Comparison of ENCODE assay signal across 16 cellular contexts in the genomic region with DNA sequence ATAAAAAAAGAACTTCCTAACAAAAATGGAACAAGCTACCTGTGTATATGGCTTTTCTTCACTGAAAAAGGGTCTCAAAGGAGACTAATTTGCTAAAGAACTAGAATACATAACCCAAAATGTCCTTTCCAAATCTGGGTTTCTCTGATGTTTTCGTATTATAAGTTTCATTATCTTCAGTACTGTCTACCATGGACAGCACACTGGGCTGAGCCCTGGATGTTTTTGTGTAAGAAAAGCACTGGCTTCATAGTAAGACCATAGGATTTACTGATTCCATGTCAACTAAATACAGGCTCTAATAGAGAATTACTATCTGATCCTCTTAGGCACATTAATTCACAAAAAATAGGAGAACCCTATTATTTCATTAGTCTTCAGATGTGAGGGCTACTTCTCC.
DNase-seq lines count a peak whose midpoint lies in the region; ATAC-seq, FAIRE-seq and TF ChIP-seq lines count a peak whose summit lies in the region.
"Had no signal": no experiment of that assay in that cellular context is flagged by ENCODE, and none has a peak within 500 bp of the region (broad histone marks: within the 10 kb centered on the region; RNA-seq: fewer than 3 reads in every experiment).

No MANE protein-coding gene starts in this region.

- RAD21 ChIA-PET in HCT116 (lab: Charles Lee; ENCODE audit: low non-redundant PET in 1 of 2, low total read pairs in 2 of 2, uncharacterized antibody in 2 of 2, unreplicated experiment in 2 of 2), result no interaction called here

- H3K36me3 ChIP-seq in HCT116 (ENCODE audit: control insufficient read depth in 1 of 2, insufficient read depth in 2 of 2, low read length in 2 of 2), result no peaks in the 10 kb centered on the region
- H3K36me3 ChIP-seq in sigmoid colon, result peaks cover 0 to 10% (median 0%) of the 10 kb centered on the region in 4 donors
- H3K36me3 ChIP-seq in esophagus muscularis mucosa, result peaks cover 0 to 26% (median 9%) of the 10 kb centered on the region in 4 donors

- no peaks in the 10 kb centered on the region for H3K9me3 Mint-ChIP-seq in progenitor cell of endocrine pancreas (ENCODE audit: low read depth)
- no peaks in the 10 kb centered on the region for H3K9me3 Mint-ChIP-seq in activated naive CD8-positive, alpha-beta T cell treated with anti-CD3 and anti-CD28 coated beads for 36 hours
- H3K9me3 Mint-ChIP-seq: CD4-positive, alpha-beta T cell had no signal

- H3K4me1 Mint-ChIP-seq in progenitor cell of endocrine pancreas (ENCODE audit: low read depth), result no peaks in the 10 kb centered on the region
- H3K4me1 Mint-ChIP-seq in activated naive CD8-positive, alpha-beta T cell treated with anti-CD3 and anti-CD28 coated beads for 36 hours, result no peaks in the 10 kb centered on the region
- H3K4me1 Mint-ChIP-seq: B cell had no signal

- TF ChIP-seq RAD21 in A549 (conservative IDR thresholded peaks at IDR 0.05 in 1 of 2, IDR thresholded peaks at IDR 0.05 in 1 of 2) (no peak), HCT116 (IDR thresholded peaks at IDR 0.05; ENCODE audit: low read depth) (no peak)

- TF ChIP-seq EP300 in A549 (IDR thresholded peaks at IDR 0.05) (no peak), sigmoid colon (IDR thresholded peaks at IDR 0.05) (no peak), esophagus muscularis mucosa (IDR thresholded peaks at IDR 0.05) (no peak)

- H3K4me2 ChIP-seq in A549 (no peak overlapping the region), HCT116 (ENCODE audit: low read length) (no peak overlapping the region)

- H3K27ac ChIP-seq in A549 (no peak overlapping the region), HCT116 (ENCODE audit: low read depth, low read length) (no peak overlapping the region), sigmoid colon (no peak overlapping the region), esophagus muscularis mucosa (replicated peaks in 1 of 4) (no peak overlapping the region)

- DNase-seq in A549 (ENCODE audit: low read depth in 1 of 2, low spot score in 1 of 2), result no peak
- DNase-seq in HCT116 (ENCODE audit: low read depth, low spot score), result no peak
- peak; percentile 26 for DNase-seq in amniotic epithelial cell (ENCODE audit: low read depth)
- peak; percentile 22 for DNase-seq in iris pigment epithelial cell (ENCODE audit: low read depth)
- no peak for DNase-seq in progenitor cell of endocrine pancreas (ENCODE audit: low spot score, unreplicated experiment)
- no peak for DNase-seq in activated naive CD8-positive, alpha-beta T cell treated with anti-CD3 and anti-CD28 coated beads for 36 hours
- DNase-seq in sigmoid colon, result no peak
- no peak for DNase-seq in esophagus muscularis mucosa (ENCODE audit: extremely low spot score)
- DNase-seq: C1 segment of cervical spinal cord; CD4-positive, alpha-beta T cell; DMS79 treated with DMSO at 0.1 percent for 48 hours; EL; H7 had no signal

- no peak overlapping the region for H3K9ac ChIP-seq in HCT116 (ENCODE audit: low read length)

- CTCF ChIA-PET in A549 (lab: Yijun Ruan, JAX) (interaction anchor here (0.6 to 1.4 kb wide), 2 partner anchors 12 to 24 kb away, joined by 3 to 4 read pairs; no protein-coding TSS in a partner anchor), HCT116 (lab: Charles Lee) (no interaction called here)

- FAIRE-seq in A549 (lab: Jason Lieb, UNC), result no peak
- FAIRE-seq: G401.6, GM12892 had no signal

- BruUV-seq in HCT116 (replicated peaks; lab: Mats Ljungman, UMichigan), result no TSS peak

- no peak overlapping the region for H3K27ac Mint-ChIP-seq in progenitor cell of endocrine pancreas
- no peak overlapping the region for H3K27ac Mint-ChIP-seq in activated naive CD8-positive, alpha-beta T cell treated with anti-CD3 and anti-CD28 coated beads for 36 hours
- H3K27ac Mint-ChIP-seq: B cell; CD4-positive, alpha-beta T cell had no signal

- H3K27me3 ChIP-seq in HCT116 (ENCODE audit: insufficient read depth, low read length) (no peaks in the 10 kb centered on the region), sigmoid colon (no peaks in the 10 kb centered on the region), esophagus muscularis mucosa (no peaks in the 10 kb centered on the region)

- H4K20me1 ChIP-seq in HCT116 (ENCODE audit: insufficient read depth), result no peaks in the 10 kb centered on the region

- intact Hi-C loops in HCT116 (cut with micrococcal nuclease) (no loop called here), sigmoid colon (cut with DNase I) (no loop called here), esophagus muscularis mucosa (cut with DNase I) (no loop called here)

- H3K4me3 Mint-ChIP-seq in progenitor cell of endocrine pancreas (ENCODE audit: low read depth), result no peak overlapping the region
- H3K4me3 Mint-ChIP-seq in activated naive CD8-positive, alpha-beta T cell treated with anti-CD3 and anti-CD28 coated beads for 36 hours, result no peak overlapping the region
- H3K4me3 Mint-ChIP-seq: B cell; CD4-positive, alpha-beta T cell had no signal

- H3K27me3 Mint-ChIP-seq in progenitor cell of endocrine pancreas, result no peaks in the 10 kb centered on the region
- H3K27me3 Mint-ChIP-seq in activated naive CD8-positive, alpha-beta T cell treated with anti-CD3 and anti-CD28 coated beads for 36 hours, result no peaks in the 10 kb centered on the region
- H3K27me3 Mint-ChIP-seq: B cell; CD4-positive, alpha-beta T cell had no signal

- ATAC-seq in A549 (no peak), HCT116 (no peak)

- H3K4me1 ChIP-seq in A549 (no peaks in the 10 kb centered on the region), HCT116 (ENCODE audit: control insufficient read depth in 1 of 2, insufficient read depth in 2 of 2, low read length in 2 of 2) (no peaks in the 10 kb centered on the region), sigmoid colon (no peaks in the 10 kb centered on the region), esophagus muscularis mucosa (no peaks in the 10 kb centered on the region)

- H3K79me2 ChIP-seq in HCT116 (ENCODE audit: insufficient read depth, low read length), result no peaks in the 10 kb centered on the region; the same call in none of the 2 replicates

- TF ChIP-seq POLR2A in A549 (IDR thresholded peaks at IDR 0.05; ENCODE audit: low read length), result no peak
- TF ChIP-seq POLR2A in HCT116 (IDR thresholded peaks at IDR 0.05; ENCODE audit: borderline replicate concordance, extremely low read depth, insufficient read depth, insufficient read length), result no peak
- no peak for TF ChIP-seq POLR2A in sigmoid colon (IDR thresholded peaks at IDR 0.05)
- TF ChIP-seq POLR2A in esophagus muscularis mucosa (IDR thresholded peaks at IDR 0.05; ENCODE audit: low read depth), result no peak

- H3K36me3 Mint-ChIP-seq in progenitor cell of endocrine pancreas (ENCODE audit: insufficient read depth), result peaks cover 8% of the 10 kb centered on the region
- peaks cover 26% of the 10 kb centered on the region for H3K36me3 Mint-ChIP-seq in activated naive CD8-positive, alpha-beta T cell treated with anti-CD3 and anti-CD28 coated beads for 36 hours

- no peaks in the 10 kb centered on the region for H3K9me2 ChIP-seq in HCT116 (ENCODE audit: insufficient read depth)

- WGBS in A549 (ENCODE audit: missing lambda C conversion rate), result 87% methylated on average over 1 of the region's 1 CpG
- 91 to 93% methylated on average over 1 of the region's 1 CpG for WGBS in sigmoid colon, 2 donors
- WGBS in esophagus muscularis mucosa, result 90% methylated on average over 1 of the region's 1 CpG

- POLR2A ChIA-PET in A549 (lab: Yijun Ruan, JAX) (no interaction called here), HCT116 (lab: Charles Lee) (no interaction called here)

- TF ChIP-seq CTCF in A549 (IDR thresholded peaks at IDR 0.05), result no peak
- no peak for TF ChIP-seq CTCF in HCT116 (IDR thresholded peaks at IDR 0.05 in 2 of 3, conservative IDR thresholded peaks at IDR 0.05 in 1 of 3; ENCODE audit: borderline replicate concordance in 1 of 3, insufficient read depth in 1 of 3, low read depth in 2 of 3, low read length in 2 of 3)
- no peak for TF ChIP-seq CTCF in progenitor cell of endocrine pancreas (IDR thresholded peaks at IDR 0.05; ENCODE audit: unreplicated experiment)
- no peak for TF ChIP-seq CTCF in sigmoid colon (IDR thresholded peaks at IDR 0.05)
- TF ChIP-seq CTCF in esophagus muscularis mucosa (IDR thresholded peaks at IDR 0.05), result no peak

- no peak overlapping the region for H3K4me3 ChIP-seq in A549
- no peak overlapping the region for H3K4me3 ChIP-seq in HCT116 (replicated peaks in 1 of 2; ENCODE audit: low read depth in 1 of 2, low read length in 2 of 2)
- no peak overlapping the region for H3K4me3 ChIP-seq in sigmoid colon
- no peak overlapping the region for H3K4me3 ChIP-seq in esophagus muscularis mucosa

- H3K9me3 ChIP-seq in A549, result no peaks in the 10 kb centered on the region
- no peaks in the 10 kb centered on the region for H3K9me3 ChIP-seq in HCT116 (ENCODE audit: control insufficient read depth in 1 of 2, insufficient read depth in 1 of 2, low read depth in 1 of 2, low read length in 2 of 2)
- no peaks in the 10 kb centered on the region for H3K9me3 ChIP-seq in sigmoid colon
- no peaks in the 10 kb centered on the region for H3K9me3 ChIP-seq in esophagus muscularis mucosa

- no peak overlapping the region for H2AFZ ChIP-seq in HCT116 (ENCODE audit: low read depth, low read length, poor library complexity, severe bottlenecking)

TF ChIP-seq in A549, 52 proteins besides CTCF, POLR2A, EP300 and RAD21 (continues in another document):
- TF ChIP-seq MYC (IDR thresholded peaks at IDR 0.05; ENCODE audit: borderline replicate concordance, low read length), result no peak
- TF ChIP-seq E2F6 (IDR thresholded peaks at IDR 0.05; ENCODE audit: borderline replicate concordance, low read depth), result no peak

TF ChIP-seq in HCT116, 20 proteins besides CTCF, POLR2A, EP300 and RAD21 (continues in another document):
- TF ChIP-seq, protein P1, sequence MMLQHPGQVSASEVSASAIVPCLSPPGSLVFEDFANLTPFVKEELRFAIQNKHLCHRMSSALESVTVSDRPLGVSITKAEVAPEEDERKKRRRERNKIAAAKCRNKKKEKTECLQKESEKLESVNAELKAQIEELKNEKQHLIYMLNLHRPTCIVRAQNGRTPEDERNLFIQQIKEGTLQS (IDR thresholded peaks at IDR 0.05), result no peak
- TF ChIP-seq YY1 (IDR thresholded peaks at IDR 0.05; ENCODE audit: extremely low read depth, insufficient replicate concordance, low read depth, low read length) (no peak), POLR2AphosphoS5 (IDR thresholded peaks at IDR 0.05; ENCODE audit: low read depth, low read length) (no peak)

Comparison
In these comparisons a context has a peak if more than half of its experiments do, and no peak if none do; other contexts are left out.
1. DNase-seq: peak in amniotic epithelial cell (single experiment) and iris pigment epithelial cell (single experiment); none in A549 (0 of 2), HCT116 (single experiment), progenitor cell of endocrine pancreas (single experiment), activated naive CD8-positive, alpha-beta T cell treated with anti-CD3 and anti-CD28 coated beads for 36 hours (single experiment), sigmoid colon (single experiment) and esophagus muscularis mucosa (single experiment).
2. Of the 6 proteins assayed by ChIP-seq in both A549 and HCT116: peak only in A549: none; only in HCT116: none; in both: REST; in neither: 5.